ENCODE assay signal across 8 cellular contexts in the genomic region with DNA sequence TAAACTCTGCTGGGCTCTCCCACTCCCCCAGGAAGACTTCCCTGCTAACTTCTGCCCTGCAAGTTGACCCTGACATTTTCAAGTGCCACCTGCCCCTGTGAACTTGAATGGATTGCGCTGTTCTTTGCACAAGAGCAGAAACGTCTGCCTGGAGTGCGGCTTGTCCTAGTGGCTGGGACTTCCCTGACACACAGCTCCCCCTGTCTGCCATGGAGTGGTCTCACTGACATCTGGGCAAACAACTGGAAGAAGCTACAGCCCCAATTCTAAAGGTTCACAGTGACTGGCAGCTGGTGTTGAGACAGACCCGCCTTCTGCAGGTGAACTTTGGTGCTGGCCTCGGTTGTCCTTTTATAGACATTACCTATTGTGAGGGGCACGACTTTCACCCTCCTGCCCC.
DNase-seq lines count a peak whose midpoint lies in the region; ATAC-seq, FAIRE-seq and TF ChIP-seq lines count a peak whose summit lies in the region.
"Not testable (repeated sequence)": the region's sequence is repeated elsewhere in the genome, so short reads cannot be mapped to it uniquely, and the experiment has no call there.

No MANE protein-coding gene starts in this region.

- not testable (repeated sequence) for H3K9ac ChIP-seq in endothelial cell of umbilical vein (replicated peaks; ENCODE audit: extremely low read depth, insufficient read depth, low read length)

- TF ChIP-seq EP300 in upper lobe of left lung (IDR thresholded peaks at IDR 0.05): not testable (repeated sequence)

- not testable (repeated sequence) for H3K9me3 Mint-ChIP-seq in immature natural killer cell

- dilution Hi-C loops in endothelial cell of umbilical vein (cut with MboI; ENCODE audit: extremely low pct_ligation_motif_present, low sequenced_read_pairs): not testable (repeated sequence)

- not testable (repeated sequence) for H4K20me1 ChIP-seq in endothelial cell of umbilical vein (replicated peaks; ENCODE audit: control insufficient read depth, extremely low read depth, insufficient read depth, low read length)

- not testable (repeated sequence) for H3K9me3 ChIP-seq in endothelial cell of umbilical vein (replicated peaks; ENCODE audit: control insufficient read depth, insufficient read depth, low read length); pancreas; upper lobe of left lung

- H3K9me1 ChIP-seq in endothelial cell of umbilical vein (replicated peaks; ENCODE audit: control insufficient read depth, extremely low read depth, insufficient read depth, low read length): not testable (repeated sequence)

- H3K27me3 ChIP-seq in endothelial cell of umbilical vein (ENCODE audit: control insufficient read depth in 2 of 2, insufficient read depth in 2 of 2, low read length in 2 of 2); pancreas; upper lobe of left lung: not testable (repeated sequence)

- H3K4me1 Mint-ChIP-seq in immature natural killer cell: peaks cover 14 to 34% of the 10 kb centered on the region in 2 donors

- not testable (repeated sequence) for H2AFZ ChIP-seq in endothelial cell of umbilical vein (ENCODE audit: low read depth, low read length)

- CTCF ChIA-PET in endothelial cell of umbilical vein (lab: Charles Lee): interaction anchor here (0.5 to 2.4 kb wide), 28 partner anchors 14 to 419 kb away, joined by 3 to 106 read pairs (median 4); no protein-coding TSS in a partner anchor

- DNase-seq in Daoy (ENCODE audit: low read depth) (peak; percentile 18), Kasumi-1 (lab: John Stamatoyannopoulos, UW) (peak; percentile 49 to 54), RPMI8226 (peak; percentile 33), activated T-cell treated with anti-CD3 and anti-CD28 coated beads for 24 hours (ENCODE audit: low read depth) (peak; percentile 23), endothelial cell of umbilical vein (ENCODE audit: low read depth, low spot score) (peak; percentile 60), immature natural killer cell (peak in 2 of 3 donors; percentile 21 to 34), pancreas (peak in 3 of 6 donors; percentile 18 to 21 (median 21)), upper lobe of left lung (peak in 1 of 2 donors; percentile 50)

- peak in 3 of 4 donors; percentile 45 to 51 (median 46) for ATAC-seq in pancreas
- not testable (repeated sequence) for ATAC-seq in upper lobe of left lung (ENCODE audit: low FRiP score in 2 of 2)

- not testable (repeated sequence) for TF ChIP-seq POLR2A in endothelial cell of umbilical vein (IDR thresholded peaks at IDR 0.05; ENCODE audit: low read depth, low read length); upper lobe of left lung (IDR thresholded peaks at IDR 0.05)

- WGBS in pancreas, 2 donors: 52 to 54% methylated on average over 6 of the region's 6 CpGs
- 44 to 61% methylated on average over 3 to 6 of the region's 6 CpGs for WGBS in upper lobe of left lung, 2 donors

- not testable (repeated sequence) for H3K4me1 ChIP-seq in endothelial cell of umbilical vein (ENCODE audit: control insufficient read depth, extremely low read depth, insufficient read depth, low read length); pancreas; upper lobe of left lung

- peak overlapping the region in 1 of 5 donors; percentile 24 for H3K4me3 Mint-ChIP-seq in immature natural killer cell

- H3K27me3 Mint-ChIP-seq in immature natural killer cell (ENCODE audit: low read depth in 3 of 3): not testable (repeated sequence)

- not testable (repeated sequence) for H3K36me3 Mint-ChIP-seq in immature natural killer cell

- TF ChIP-seq CTCF in endothelial cell of umbilical vein (IDR thresholded peaks at IDR 0.05; ENCODE audit: extremely low read depth in 1 of 2, insufficient read depth in 1 of 2, low read depth in 1 of 2, low read length in 2 of 2) (peak; percentile 41 to 75), pancreas (IDR thresholded peaks at IDR 0.05) (peak in 1 of 4 donors; percentile 20), upper lobe of left lung (IDR thresholded peaks at IDR 0.05) (peak; percentile 39 to 63 (median 48))

- intact Hi-C loops in endothelial cell of umbilical vein (cut with micrococcal nuclease): loop anchor here (1.0 kb wide), 2 partner anchors 91 to 138 kb away; no protein-coding TSS in a partner anchor
- intact Hi-C loops in pancreas (cut with DNase I): not testable (repeated sequence)

- POLR2A ChIA-PET in endothelial cell of umbilical vein (lab: Charles Lee): not testable (repeated sequence)

- not testable (repeated sequence) for H3K79me2 ChIP-seq in endothelial cell of umbilical vein (ENCODE audit: control insufficient read depth, insufficient read depth, low read length)

- not testable (repeated sequence) for FAIRE-seq in endothelial cell of umbilical vein (lab: Jason Lieb, UNC); pancreas (lab: Jason Lieb, UNC)

- BruUV-seq in endothelial cell of umbilical vein (replicated peaks; lab: Mats Ljungman, UMichigan): not testable (repeated sequence)

- not testable (repeated sequence) for H3K36me3 ChIP-seq in endothelial cell of umbilical vein (ENCODE audit: control insufficient read depth in 2 of 2, extremely low read depth in 1 of 2, insufficient read depth in 2 of 2, low read length in 2 of 2); pancreas; upper lobe of left lung

- not testable (repeated sequence) for H3K4me3 ChIP-seq in endothelial cell of umbilical vein (replicated peaks in 1 of 3; ENCODE audit: insufficient read depth in 1 of 3, low read depth in 1 of 3, low read length in 3 of 3); pancreas; upper lobe of left lung

- H3K4me2 ChIP-seq in endothelial cell of umbilical vein (ENCODE audit: insufficient read depth, low read length): not testable (repeated sequence)

- H3K27ac ChIP-seq in endothelial cell of umbilical vein (ENCODE audit: insufficient read depth, low read depth, low read length); pancreas; upper lobe of left lung: not testable (repeated sequence)

- H3K27ac Mint-ChIP-seq in immature natural killer cell: peak overlapping the region in 4 of 6 donors; percentile 25 to 64 (median 38)
